In the genomic region with DNA sequence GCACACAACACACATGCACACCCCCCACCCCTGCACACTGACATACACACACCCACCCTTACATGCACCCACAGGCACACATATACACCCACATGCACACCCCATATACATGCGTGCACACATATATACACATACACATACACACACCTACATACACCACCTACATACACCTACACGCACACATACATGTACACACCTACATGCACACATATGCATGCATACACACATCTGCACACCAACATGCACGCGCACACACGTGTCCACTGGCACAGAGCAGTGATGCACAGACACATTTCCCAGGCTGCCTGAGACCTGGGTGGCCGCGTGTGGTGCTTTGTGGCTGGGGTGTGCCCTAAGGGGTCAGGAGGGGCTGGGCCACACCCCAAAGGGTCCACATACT, we compare ENCODE assay signal across 1 cellular context.
TF ChIP-seq lines count a peak whose summit lies in the region.

No MANE protein-coding gene starts in this region.

TF ChIP-seq in GM23338, 12 proteins besides CTCF, POLR2A, EP300 and RAD21:
- TF ChIP-seq, protein P1, sequence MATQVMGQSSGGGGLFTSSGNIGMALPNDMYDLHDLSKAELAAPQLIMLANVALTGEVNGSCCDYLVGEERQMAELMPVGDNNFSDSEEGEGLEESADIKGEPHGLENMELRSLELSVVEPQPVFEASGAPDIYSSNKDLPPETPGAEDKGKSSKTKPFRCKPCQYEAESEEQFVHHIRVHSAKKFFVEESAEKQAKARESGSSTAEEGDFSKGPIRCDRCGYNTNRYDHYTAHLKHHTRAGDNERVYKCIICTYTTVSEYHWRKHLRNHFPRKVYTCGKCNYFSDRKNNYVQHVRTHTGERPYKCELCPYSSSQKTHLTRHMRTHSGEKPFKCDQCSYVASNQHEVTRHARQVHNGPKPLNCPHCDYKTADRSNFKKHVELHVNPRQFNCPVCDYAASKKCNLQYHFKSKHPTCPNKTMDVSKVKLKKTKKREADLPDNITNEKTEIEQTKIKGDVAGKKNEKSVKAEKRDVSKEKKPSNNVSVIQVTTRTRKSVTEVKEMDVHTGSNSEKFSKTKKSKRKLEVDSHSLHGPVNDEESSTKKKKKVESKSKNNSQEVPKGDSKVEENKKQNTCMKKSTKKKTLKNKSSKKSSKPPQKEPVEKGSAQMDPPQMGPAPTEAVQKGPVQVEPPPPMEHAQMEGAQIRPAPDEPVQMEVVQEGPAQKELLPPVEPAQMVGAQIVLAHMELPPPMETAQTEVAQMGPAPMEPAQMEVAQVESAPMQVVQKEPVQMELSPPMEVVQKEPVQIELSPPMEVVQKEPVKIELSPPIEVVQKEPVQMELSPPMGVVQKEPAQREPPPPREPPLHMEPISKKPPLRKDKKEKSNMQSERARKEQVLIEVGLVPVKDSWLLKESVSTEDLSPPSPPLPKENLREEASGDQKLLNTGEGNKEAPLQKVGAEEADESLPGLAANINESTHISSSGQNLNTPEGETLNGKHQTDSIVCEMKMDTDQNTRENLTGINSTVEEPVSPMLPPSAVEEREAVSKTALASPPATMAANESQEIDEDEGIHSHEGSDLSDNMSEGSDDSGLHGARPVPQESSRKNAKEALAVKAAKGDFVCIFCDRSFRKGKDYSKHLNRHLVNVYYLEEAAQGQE (IDR thresholded peaks at IDR 0.05; ENCODE audit: unreplicated experiment): no peak
- TF ChIP-seq, protein P2, sequence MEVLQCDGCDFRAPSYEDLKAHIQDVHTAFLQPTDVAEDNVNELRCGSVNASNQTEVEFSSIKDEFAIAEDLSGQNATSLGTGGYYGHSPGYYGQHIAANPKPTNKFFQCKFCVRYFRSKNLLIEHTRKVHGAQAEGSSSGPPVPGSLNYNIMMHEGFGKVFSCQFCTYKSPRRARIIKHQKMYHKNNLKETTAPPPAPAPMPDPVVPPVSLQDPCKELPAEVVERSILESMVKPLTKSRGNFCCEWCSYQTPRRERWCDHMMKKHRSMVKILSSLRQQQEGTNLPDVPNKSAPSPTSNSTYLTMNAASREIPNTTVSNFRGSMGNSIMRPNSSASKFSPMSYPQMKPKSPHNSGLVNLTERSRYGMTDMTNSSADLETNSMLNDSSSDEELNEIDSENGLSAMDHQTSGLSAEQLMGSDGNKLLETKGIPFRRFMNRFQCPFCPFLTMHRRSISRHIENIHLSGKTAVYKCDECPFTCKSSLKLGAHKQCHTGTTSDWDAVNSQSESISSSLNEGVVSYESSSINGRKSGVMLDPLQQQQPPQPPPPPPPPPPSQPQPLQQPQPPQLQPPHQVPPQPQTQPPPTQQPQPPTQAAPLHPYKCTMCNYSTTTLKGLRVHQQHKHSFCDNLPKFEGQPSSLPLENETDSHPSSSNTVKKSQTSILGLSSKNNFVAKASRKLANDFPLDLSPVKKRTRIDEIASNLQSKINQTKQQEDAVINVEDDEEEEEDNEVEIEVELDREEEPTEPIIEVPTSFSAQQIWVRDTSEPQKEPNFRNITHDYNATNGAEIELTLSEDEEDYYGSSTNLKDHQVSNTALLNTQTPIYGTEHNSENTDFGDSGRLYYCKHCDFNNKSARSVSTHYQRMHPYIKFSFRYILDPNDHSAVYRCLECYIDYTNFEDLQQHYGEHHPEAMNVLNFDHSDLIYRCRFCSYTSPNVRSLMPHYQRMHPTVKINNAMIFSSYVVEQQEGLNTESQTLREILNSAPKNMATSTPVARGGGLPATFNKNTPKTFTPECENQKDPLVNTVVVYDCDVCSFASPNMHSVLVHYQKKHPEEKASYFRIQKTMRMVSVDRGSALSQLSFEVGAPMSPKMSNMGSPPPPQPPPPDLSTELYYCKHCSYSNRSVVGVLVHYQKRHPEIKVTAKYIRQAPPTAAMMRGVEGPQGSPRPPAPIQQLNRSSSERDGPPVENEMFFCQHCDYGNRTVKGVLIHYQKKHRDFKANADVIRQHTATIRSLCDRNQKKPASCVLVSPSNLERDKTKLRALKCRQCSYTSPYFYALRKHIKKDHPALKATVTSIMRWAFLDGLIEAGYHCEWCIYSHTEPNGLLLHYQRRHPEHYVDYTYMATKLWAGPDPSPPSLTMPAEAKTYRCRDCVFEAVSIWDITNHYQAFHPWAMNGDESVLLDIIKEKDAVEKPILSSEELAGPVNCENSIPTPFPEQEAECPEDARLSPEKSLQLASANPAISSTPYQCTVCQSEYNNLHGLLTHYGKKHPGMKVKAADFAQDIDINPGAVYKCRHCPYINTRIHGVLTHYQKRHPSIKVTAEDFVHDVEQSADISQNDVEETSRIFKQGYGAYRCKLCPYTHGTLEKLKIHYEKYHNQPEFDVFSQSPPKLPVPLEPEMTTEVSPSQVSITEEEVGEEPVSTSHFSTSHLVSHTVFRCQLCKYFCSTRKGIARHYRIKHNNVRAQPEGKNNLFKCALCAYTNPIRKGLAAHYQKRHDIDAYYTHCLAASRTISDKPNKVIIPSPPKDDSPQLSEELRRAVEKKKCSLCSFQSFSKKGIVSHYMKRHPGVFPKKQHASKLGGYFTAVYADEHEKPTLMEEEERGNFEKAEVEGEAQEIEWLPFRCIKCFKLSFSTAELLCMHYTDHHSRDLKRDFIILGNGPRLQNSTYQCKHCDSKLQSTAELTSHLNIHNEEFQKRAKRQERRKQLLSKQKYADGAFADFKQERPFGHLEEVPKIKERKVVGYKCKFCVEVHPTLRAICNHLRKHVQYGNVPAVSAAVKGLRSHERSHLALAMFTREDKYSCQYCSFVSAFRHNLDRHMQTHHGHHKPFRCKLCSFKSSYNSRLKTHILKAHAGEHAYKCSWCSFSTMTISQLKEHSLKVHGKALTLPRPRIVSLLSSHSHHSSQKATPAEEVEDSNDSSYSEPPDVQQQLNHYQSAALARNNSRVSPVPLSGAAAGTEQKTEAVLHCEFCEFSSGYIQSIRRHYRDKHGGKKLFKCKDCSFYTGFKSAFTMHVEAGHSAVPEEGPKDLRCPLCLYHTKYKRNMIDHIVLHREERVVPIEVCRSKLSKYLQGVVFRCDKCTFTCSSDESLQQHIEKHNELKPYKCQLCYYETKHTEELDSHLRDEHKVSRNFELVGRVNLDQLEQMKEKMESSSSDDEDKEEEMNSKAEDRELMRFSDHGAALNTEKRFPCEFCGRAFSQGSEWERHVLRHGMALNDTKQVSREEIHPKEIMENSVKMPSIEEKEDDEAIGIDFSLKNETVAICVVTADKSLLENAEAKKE (CRISPR knock-in tag; IDR thresholded peaks at IDR 0.05): no peak
